3 cellular contexts compared by ENCODE assay signal in the genomic region with DNA sequence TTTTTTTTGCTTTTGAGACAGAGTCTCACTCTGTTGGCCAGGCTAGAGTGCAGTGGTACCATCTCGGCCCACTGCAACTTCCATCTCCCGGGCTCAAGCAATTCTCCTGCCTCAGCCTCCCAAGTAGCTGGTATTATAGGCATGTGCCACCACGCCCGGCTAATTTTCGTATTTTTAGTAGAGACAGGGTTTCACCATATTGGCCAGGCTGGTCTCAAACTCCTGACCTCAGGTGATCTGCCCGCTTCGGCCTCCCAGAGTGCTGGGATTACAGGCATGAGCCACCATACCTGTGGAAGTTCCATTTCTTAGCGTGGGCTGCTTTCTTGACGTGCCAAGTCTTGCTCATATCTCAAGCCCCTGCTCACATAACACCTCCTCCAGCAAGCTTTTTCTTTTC. TPM values are rescaled to one million over a fixed set of nuclear protein-coding genes. Genes with fewer than 3 reads are reported as not detected.
"Had no signal": no experiment of that assay in that cellular context is flagged by ENCODE, and none has a peak within 500 bp of the region (broad histone marks: within the 10 kb centered on the region; RNA-seq: fewer than 3 reads in every experiment).

No MANE protein-coding gene starts in this region.

RNA-seq across cellular contexts. Expression of gene HTR6, which starts 29.6 kb away (rescaled TPM):
- total RNA-seq: GM23248, H4, HFFc6 had no signal
